ENCODE assay signal across 21 cellular contexts in genomic region chr11:1146311-1146864, GRCh38. TPM values are rescaled to one million over a fixed set of nuclear protein-coding genes. Genes with fewer than 3 reads are reported as not detected.
DNase-seq lines count a peak whose midpoint lies in the region; ATAC-seq and TF ChIP-seq lines count a peak whose summit lies in the region.
"Had no signal": no experiment of that assay in that cellular context is flagged by ENCODE, and none has a peak within 500 bp of the region (broad histone marks: within the 10 kb centered on the region; RNA-seq: fewer than 3 reads in every experiment).

No MANE protein-coding gene starts in this region.

- no peak overlapping the region for H3K4me3 Mint-ChIP-seq in WTC11
- H3K4me3 Mint-ChIP-seq: CD8-positive, alpha-beta T cell had no signal

- no peak overlapping the region for H3K27ac Mint-ChIP-seq in WTC11
- H3K27ac Mint-ChIP-seq: CD8-positive, alpha-beta T cell had no signal

- DNase-seq in activated CD8-positive, alpha-beta memory T cell treated with anti-CD3 and anti-CD28 coated beads for 24 hours, result peak; percentile 49
- DNase-seq in activated CD8-positive, alpha-beta memory T cell treated with anti-CD3 and anti-CD28 coated beads, Interleukin-2, amount 50 U/mL, for 4 hours, result no peak
- peak; percentile 8 for DNase-seq in WTC11 (ENCODE audit: low spot score)
- peak; percentile 40 for DNase-seq in ecto neural progenitor cell (ENCODE audit: low spot score)
- peak; percentile 47 for DNase-seq in sigmoid colon
- DNase-seq in WERI-Rb-1, result no peak
- no peak for DNase-seq in NCI-H82 (lab: John Stamatoyannopoulos, UW)
- DNase-seq: Calu3, DMS53, EL, NCI-H1092 treated with DMSO at 0.1 percent for 48 hours, NCI-H2081 treated with DMSO at 0.1 percent for 48 hours, NCI-H510A treated with DMSO at 0.1 percent for 48 hours, RPMI8226, SHP77 treated with DMSO at 0.1 percent for 48 hours had no signal

- CTCF ChIA-PET in WTC11 (lab: Charles Lee), result no interaction called here

- no peak for TF ChIP-seq CTCF in WTC11 (IDR thresholded peaks at IDR 0.05)
- no peak for TF ChIP-seq CTCF in sigmoid colon (IDR thresholded peaks at IDR 0.05)
- no peak for TF ChIP-seq CTCF in WERI-Rb-1 (IDR thresholded peaks at IDR 0.05; ENCODE audit: low read depth, low read length)

- intact Hi-C loops in sigmoid colon (cut with DNase I), result no loop called here

- 93 to 94% methylated on average over 24 of the region's 24 CpGs for WGBS in sigmoid colon, 2 donors

- H3K27me3 ChIP-seq in sigmoid colon, result peaks cover 0 to 6% (median 0%) of the 10 kb centered on the region in 3 donors
- no peaks in the 10 kb centered on the region for H3K27me3 ChIP-seq in WERI-Rb-1 (ENCODE audit: insufficient read depth, low read depth, severe bottlenecking)
- H3K27me3 ChIP-seq: BLaER1 treated with 17β-estradiol and CSF1 and Interleukin-3, amounts not matched to agents 10 nM and 100 nM had no signal

- POLR2A ChIA-PET in WTC11 (lab: Charles Lee), result no interaction called here

- ATAC-seq in WTC11, result no peak
- ATAC-seq in HG02642 (IDR thresholded peaks at IDR 0.05; ENCODE audit: poor library complexity, unreplicated experiment), result no peak
- ATAC-seq: CD8-positive, alpha-beta T cell; GM12878 had no signal

- H3K4me1 ChIP-seq in sigmoid colon, result no peaks in the 10 kb centered on the region
- H3K4me1 ChIP-seq: HAP-1 had no signal

- no peaks in the 10 kb centered on the region for H3K4me1 Mint-ChIP-seq in WTC11

- no peaks in the 10 kb centered on the region for H3K36me3 ChIP-seq in sigmoid colon
- H3K36me3 ChIP-seq in WERI-Rb-1, result no peaks in the 10 kb centered on the region
- H3K36me3 ChIP-seq: BLaER1 treated with 17β-estradiol and CSF1 and Interleukin-3, amounts not matched to agents 10 nM and 100 nM; HAP-1 had no signal

- peaks cover 28% of the 10 kb centered on the region for H3K36me3 Mint-ChIP-seq in WTC11
- H3K36me3 Mint-ChIP-seq: CD8-positive, alpha-beta T cell had no signal

- TF ChIP-seq EP300 in sigmoid colon (IDR thresholded peaks at IDR 0.05), result no peak

- no peak for TF ChIP-seq POLR2A in sigmoid colon (IDR thresholded peaks at IDR 0.05)

- H3K4me3 ChIP-seq in sigmoid colon (no peak overlapping the region), WERI-Rb-1 (ENCODE audit: low read depth, low read length) (no peak overlapping the region)
- H3K4me3 ChIP-seq: BLaER1 treated with 17β-estradiol and CSF1 and Interleukin-3, amounts not matched to agents 10 nM and 100 nM; GM12878; HAP-1 had no signal

- peaks cover 17% of the 10 kb centered on the region; the same call in 1 of the 2 replicates for H3K27me3 Mint-ChIP-seq in WTC11 (ENCODE audit: low read depth)

- H3K27ac ChIP-seq in sigmoid colon (no peak overlapping the region), WERI-Rb-1 (no peak overlapping the region)
- H3K27ac ChIP-seq: BLaER1 treated with 17β-estradiol and CSF1 and Interleukin-3, amounts not matched to agents 10 nM and 100 nM had no signal

- H3K9me3 Mint-ChIP-seq in WTC11, result peaks cover 62% of the 10 kb centered on the region

- H3K9me3 ChIP-seq in sigmoid colon (peaks cover 0 to 12% (median 4%) of the 10 kb centered on the region in 4 donors), WERI-Rb-1 (ENCODE audit: severe bottlenecking) (peaks cover 23% of the 10 kb centered on the region)

TF ChIP-seq in WTC11, 78 proteins besides CTCF, POLR2A, EP300 and RAD21:
- TF ChIP-seq NFATC4 (CRISPR knock-in tag; IDR thresholded peaks at IDR 0.05) (no peak), ERG (CRISPR knock-in tag; IDR thresholded peaks at IDR 0.05) (no peak), EMX1 (CRISPR knock-in tag; IDR thresholded peaks at IDR 0.05) (no peak), ZNF317 (CRISPR knock-in tag; IDR thresholded peaks at IDR 0.05; ENCODE audit: borderline replicate concordance, low read depth) (no peak), MLX (CRISPR knock-in tag; IDR thresholded peaks at IDR 0.05) (no peak), NR1H2 (CRISPR knock-in tag; IDR thresholded peaks at IDR 0.05) (no peak), ATF6 (CRISPR knock-in tag; IDR thresholded peaks at IDR 0.05) (no peak), FOXP1 (CRISPR knock-in tag; IDR thresholded peaks at IDR 0.05; ENCODE audit: borderline replicate concordance) (no peak), ZBTB21 (CRISPR knock-in tag; IDR thresholded peaks at IDR 0.05; ENCODE audit: borderline replicate concordance) (no peak), NFE2L1 (CRISPR knock-in tag; IDR thresholded peaks at IDR 0.05) (no peak)

RNA-seq across cellular contexts. Expression of gene MUC5AC, which starts 11.4 kb away (rescaled TPM):
- total RNA-seq in WTC11 (2021), result under 0.01 TPM in 1 of 3 replicates, not detected in the others
- under 1 TPM in 1 of 4 donors, not detected in 3; under 0.01 TPM for total RNA-seq in sigmoid colon
- polyA plus RNA-seq in sigmoid colon, result under 1 TPM in 2 of 3 donors, not detected in 1; under 0.01 to 0.09 TPM
- total RNA-seq: CD8-positive, alpha-beta T cell; GM12878; LHCN-M2 had no signal

Comparison
In these comparisons a context has a peak if more than half of its experiments do, and no peak if none do; other contexts are left out.
1. DNase-seq: peak in activated CD8-positive, alpha-beta memory T cell treated with anti-CD3 and anti-CD28 coated beads for 24 hours (single experiment), WTC11 (single experiment), ecto neural progenitor cell (single experiment) and sigmoid colon (single experiment); none in activated CD8-positive, alpha-beta memory T cell treated with anti-CD3 and anti-CD28 coated beads, Interleukin-2, amount 50 U/mL, for 4 hours (single experiment), WERI-Rb-1 (single experiment) and NCI-H82 (single experiment).